1 cellular context compared by ENCODE assay signal in the genomic region with DNA sequence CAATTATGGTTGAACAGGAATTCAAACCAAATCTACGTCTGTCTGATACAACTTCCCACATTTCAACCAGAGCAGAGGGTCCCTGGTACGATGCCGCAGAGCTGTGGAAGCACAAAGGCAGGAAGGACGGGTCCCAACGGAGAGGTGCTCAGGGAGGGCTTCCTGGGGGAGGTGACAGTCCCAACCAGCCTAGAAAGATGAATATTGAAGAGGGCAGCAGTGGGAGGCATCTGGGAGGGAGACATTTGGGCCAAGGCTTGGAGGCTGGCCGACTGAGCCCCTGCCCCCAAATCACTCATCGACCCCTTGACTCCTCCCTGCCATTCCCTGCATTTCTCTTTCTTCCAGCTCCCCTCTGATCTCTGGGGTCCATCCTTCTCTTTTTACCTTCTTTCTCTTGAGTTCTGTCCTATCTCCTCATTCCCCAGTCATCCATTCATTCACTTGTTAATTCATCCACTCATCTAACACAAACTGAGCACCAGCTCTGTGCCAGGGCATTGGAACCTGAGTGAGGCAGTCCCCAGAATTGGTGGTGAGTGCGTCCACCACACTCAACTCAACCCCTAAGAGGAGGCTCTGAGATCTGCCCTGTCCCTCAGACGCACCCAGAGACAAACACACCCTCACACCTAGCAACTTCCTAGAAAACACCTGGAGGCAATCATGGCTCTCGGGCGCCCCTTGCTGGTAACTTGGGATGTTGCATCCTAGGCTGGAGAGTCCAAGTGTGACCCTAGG.
TF ChIP-seq lines count a peak whose summit lies in the region.

No MANE protein-coding gene starts in this region.

TF ChIP-seq in GM23338, 12 proteins besides CTCF, POLR2A, EP300 and RAD21:
- TF ChIP-seq, protein P1, sequence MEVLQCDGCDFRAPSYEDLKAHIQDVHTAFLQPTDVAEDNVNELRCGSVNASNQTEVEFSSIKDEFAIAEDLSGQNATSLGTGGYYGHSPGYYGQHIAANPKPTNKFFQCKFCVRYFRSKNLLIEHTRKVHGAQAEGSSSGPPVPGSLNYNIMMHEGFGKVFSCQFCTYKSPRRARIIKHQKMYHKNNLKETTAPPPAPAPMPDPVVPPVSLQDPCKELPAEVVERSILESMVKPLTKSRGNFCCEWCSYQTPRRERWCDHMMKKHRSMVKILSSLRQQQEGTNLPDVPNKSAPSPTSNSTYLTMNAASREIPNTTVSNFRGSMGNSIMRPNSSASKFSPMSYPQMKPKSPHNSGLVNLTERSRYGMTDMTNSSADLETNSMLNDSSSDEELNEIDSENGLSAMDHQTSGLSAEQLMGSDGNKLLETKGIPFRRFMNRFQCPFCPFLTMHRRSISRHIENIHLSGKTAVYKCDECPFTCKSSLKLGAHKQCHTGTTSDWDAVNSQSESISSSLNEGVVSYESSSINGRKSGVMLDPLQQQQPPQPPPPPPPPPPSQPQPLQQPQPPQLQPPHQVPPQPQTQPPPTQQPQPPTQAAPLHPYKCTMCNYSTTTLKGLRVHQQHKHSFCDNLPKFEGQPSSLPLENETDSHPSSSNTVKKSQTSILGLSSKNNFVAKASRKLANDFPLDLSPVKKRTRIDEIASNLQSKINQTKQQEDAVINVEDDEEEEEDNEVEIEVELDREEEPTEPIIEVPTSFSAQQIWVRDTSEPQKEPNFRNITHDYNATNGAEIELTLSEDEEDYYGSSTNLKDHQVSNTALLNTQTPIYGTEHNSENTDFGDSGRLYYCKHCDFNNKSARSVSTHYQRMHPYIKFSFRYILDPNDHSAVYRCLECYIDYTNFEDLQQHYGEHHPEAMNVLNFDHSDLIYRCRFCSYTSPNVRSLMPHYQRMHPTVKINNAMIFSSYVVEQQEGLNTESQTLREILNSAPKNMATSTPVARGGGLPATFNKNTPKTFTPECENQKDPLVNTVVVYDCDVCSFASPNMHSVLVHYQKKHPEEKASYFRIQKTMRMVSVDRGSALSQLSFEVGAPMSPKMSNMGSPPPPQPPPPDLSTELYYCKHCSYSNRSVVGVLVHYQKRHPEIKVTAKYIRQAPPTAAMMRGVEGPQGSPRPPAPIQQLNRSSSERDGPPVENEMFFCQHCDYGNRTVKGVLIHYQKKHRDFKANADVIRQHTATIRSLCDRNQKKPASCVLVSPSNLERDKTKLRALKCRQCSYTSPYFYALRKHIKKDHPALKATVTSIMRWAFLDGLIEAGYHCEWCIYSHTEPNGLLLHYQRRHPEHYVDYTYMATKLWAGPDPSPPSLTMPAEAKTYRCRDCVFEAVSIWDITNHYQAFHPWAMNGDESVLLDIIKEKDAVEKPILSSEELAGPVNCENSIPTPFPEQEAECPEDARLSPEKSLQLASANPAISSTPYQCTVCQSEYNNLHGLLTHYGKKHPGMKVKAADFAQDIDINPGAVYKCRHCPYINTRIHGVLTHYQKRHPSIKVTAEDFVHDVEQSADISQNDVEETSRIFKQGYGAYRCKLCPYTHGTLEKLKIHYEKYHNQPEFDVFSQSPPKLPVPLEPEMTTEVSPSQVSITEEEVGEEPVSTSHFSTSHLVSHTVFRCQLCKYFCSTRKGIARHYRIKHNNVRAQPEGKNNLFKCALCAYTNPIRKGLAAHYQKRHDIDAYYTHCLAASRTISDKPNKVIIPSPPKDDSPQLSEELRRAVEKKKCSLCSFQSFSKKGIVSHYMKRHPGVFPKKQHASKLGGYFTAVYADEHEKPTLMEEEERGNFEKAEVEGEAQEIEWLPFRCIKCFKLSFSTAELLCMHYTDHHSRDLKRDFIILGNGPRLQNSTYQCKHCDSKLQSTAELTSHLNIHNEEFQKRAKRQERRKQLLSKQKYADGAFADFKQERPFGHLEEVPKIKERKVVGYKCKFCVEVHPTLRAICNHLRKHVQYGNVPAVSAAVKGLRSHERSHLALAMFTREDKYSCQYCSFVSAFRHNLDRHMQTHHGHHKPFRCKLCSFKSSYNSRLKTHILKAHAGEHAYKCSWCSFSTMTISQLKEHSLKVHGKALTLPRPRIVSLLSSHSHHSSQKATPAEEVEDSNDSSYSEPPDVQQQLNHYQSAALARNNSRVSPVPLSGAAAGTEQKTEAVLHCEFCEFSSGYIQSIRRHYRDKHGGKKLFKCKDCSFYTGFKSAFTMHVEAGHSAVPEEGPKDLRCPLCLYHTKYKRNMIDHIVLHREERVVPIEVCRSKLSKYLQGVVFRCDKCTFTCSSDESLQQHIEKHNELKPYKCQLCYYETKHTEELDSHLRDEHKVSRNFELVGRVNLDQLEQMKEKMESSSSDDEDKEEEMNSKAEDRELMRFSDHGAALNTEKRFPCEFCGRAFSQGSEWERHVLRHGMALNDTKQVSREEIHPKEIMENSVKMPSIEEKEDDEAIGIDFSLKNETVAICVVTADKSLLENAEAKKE (CRISPR knock-in tag; IDR thresholded peaks at IDR 0.05), result peak; percentile 54; the same call in 1 of the 2 replicates
- TF ChIP-seq, protein P2, sequence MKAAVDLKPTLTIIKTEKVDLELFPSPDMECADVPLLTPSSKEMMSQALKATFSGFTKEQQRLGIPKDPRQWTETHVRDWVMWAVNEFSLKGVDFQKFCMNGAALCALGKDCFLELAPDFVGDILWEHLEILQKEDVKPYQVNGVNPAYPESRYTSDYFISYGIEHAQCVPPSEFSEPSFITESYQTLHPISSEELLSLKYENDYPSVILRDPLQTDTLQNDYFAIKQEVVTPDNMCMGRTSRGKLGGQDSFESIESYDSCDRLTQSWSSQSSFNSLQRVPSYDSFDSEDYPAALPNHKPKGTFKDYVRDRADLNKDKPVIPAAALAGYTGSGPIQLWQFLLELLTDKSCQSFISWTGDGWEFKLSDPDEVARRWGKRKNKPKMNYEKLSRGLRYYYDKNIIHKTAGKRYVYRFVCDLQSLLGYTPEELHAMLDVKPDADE (IDR thresholded peaks at IDR 0.05), result no peak
